ENCODE assay signal across 26 cellular contexts in genomic region chr10:7566891-7567290, GRCh38.
"Had no signal": no experiment of that assay in that cellular context is flagged by ENCODE, and none has a peak within 500 bp of the region (broad histone marks: within the 10 kb centered on the region; RNA-seq: fewer than 3 reads in every experiment).

No MANE protein-coding gene starts in this region.

- H3K9me3 ChIP-seq: stomach, suprapubic skin, testis, thoracic aorta, thyroid gland, tibial artery, tibial nerve, transverse colon, upper lobe of left lung, upper lobe of right lung, uterus, vagina had no signal

- H3K4me3 ChIP-seq: stomach, suprapubic skin, testis, thoracic aorta, thyroid gland, tibial artery, tibial nerve, transverse colon, upper lobe of left lung, upper lobe of right lung, uterus, vagina had no signal

- H3K27ac ChIP-seq: stomach, suprapubic skin, testis, thoracic aorta, thyroid gland, tibial artery, tibial nerve, transverse colon, upper lobe of left lung, upper lobe of right lung, uterus, vagina had no signal

- ATAC-seq: stimulated activated effector memory CD8-positive, alpha-beta T cell treated with anti-CD3 and anti-CD28 coated beads, Interleukin-12 subunit alpha, Interleukin-12 subunit beta, amount 100 ng/mL, for 72 hours; stimulated activated memory B cell treated with anti-CD40 and anti-IgM and Interleukin-4, amounts not matched to agents 10 μg/mL and 1 μg/mL and 100 μg/mL, for 72 hours; stimulated activated naive B cell treated with anti-CD40 and anti-IgM and Interleukin-4, amounts not matched to agents 10 μg/mL and 1 μg/mL and 100 μg/mL, for 72 hours; stimulated activated naive CD8-positive, alpha-beta T cell treated with anti-CD3 and anti-CD28 coated beads, Interleukin-15, amount 100 ng/mL, for 72 hours; stimulated activated naive CD8-positive, alpha-beta T cell treated with anti-CD3 and anti-CD28 coated beads, Interleukin-15, Interleukin-2, amounts not matched to agents 100 U/mL and 50 U/mL, for 24 hours; upper lobe of right lung had no signal

- H3K27me3 ChIP-seq: stomach, suprapubic skin, testis, thyroid gland, tibial artery, tibial nerve, transverse colon, upper lobe of left lung, upper lobe of right lung, uterus, vagina had no signal

- H3K4me1 ChIP-seq: uterus had no signal

- DNase-seq: stimulated activated CD4-positive, alpha-beta T cell treated with anti-CD3 and anti-CD28 coated beads, Interleukin-2, amount 100 ng/mL, for 48 hours; stimulated activated CD4-positive, alpha-beta T cell treated with anti-CD3 and anti-CD28 coated beads, Interleukin-4, amount 100 ng/mL, for 1 hour; stimulated activated CD4-positive, alpha-beta T cell treated with anti-CD3 and anti-CD28 coated beads, Interleukin-4, amount 100 ng/mL, for 24 hours; stimulated activated CD4-positive, alpha-beta T cell treated with anti-CD3 and anti-CD28 coated beads, Interleukin-4, amount 100 ng/mL, for 4 hours; stimulated activated CD8-positive, alpha-beta memory T cell treated with anti-CD3 and anti-CD28 coated beads, Interleukin-4, amount 100 ng/mL, for 48 hours; stimulated activated naive B cell treated with anti-CD40 and anti-IgM and Interleukin-4, amounts not matched to agents 10 μg/mL and 1 μg/mL and 100 μg/mL, for 72 hours; stimulated activated naive CD4-positive, alpha-beta T cell; stimulated activated naive CD4-positive, alpha-beta T cell treated with Interleukin-2 at 50 U/mL for 16 hours; stimulated activated naive CD8-positive, alpha-beta T cell treated with anti-CD3 and anti-CD28 coated beads, Interleukin-15, amount 100 ng/mL, for 72 hours; stimulated activated naive CD8-positive, alpha-beta T cell treated with anti-CD3 and anti-CD28 coated beads, Interleukin-15, Interleukin-2, amounts not matched to agents 100 U/mL and 50 U/mL, for 24 hours; stomach; substantia nigra; testis; thyroid gland; tibial artery; transverse colon; upper lobe of left lung; upper lobe of right lung; uterus had no signal

- FAIRE-seq: urothelium cell line had no signal

- H3K36me3 ChIP-seq: suprapubic skin, thoracic aorta, thyroid gland, transverse colon, upper lobe of left lung, upper lobe of right lung, uterus, vagina had no signal
